8 cellular contexts compared by ENCODE assay signal in the genomic region with DNA sequence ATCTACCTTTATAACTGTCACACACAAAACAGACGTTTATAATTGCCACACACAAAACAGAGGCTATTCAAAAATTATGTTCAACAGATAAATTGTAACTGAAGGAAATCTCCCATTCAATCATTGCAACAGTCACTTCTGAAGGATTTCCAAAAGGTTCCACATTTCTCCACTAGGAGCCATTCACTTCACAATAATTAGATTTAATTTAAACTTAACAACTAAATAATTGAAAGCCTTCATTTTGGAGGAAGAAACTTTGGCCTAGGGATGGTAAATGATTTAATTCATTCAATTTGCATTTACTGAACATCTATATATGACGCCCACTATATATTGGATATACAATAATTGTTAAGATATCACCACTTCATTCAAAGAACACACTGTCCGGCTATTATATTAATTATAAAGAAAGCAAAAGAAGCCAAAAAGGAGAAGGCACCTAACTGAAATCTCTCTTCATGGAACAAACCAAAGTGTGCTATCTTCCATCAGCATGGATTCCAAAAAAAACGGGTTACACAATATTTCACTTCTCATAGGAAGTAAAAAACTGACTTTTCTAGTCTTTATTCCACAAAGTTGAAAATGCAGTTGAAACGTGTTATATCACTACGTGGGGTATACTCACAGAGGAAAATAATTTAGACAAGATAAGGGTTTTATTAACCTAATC. TPM values are rescaled to one million over a fixed set of nuclear protein-coding genes. Genes with fewer than 3 reads are reported as not detected.
A peak's percentile ranks its signal among the peaks of the same experiment; 100 is the strongest.
DNase-seq lines count a peak whose midpoint lies in the region; ATAC-seq and TF ChIP-seq lines count a peak whose summit lies in the region.

No MANE protein-coding gene starts in this region.

- peak overlapping the region; percentile 69 to 77 for H3K4me3 ChIP-seq in right atrium auricular region
- peak overlapping the region; percentile 88 for H3K4me3 ChIP-seq in RWPE2 (ENCODE audit: severe bottlenecking)
- peak overlapping the region; percentile 75 for H3K4me3 ChIP-seq in fibroblast of villous mesenchyme (ENCODE audit: low read depth, low read length)
- H3K4me3 ChIP-seq in upper lobe of right lung = peak overlapping the region; percentile 72

- H3K36me3 ChIP-seq in right atrium auricular region = peaks cover 12% of the 10 kb centered on the region
- peaks cover 38% of the 10 kb centered on the region for H3K36me3 ChIP-seq in RWPE2 (ENCODE audit: low read depth)
- H3K36me3 ChIP-seq in upper lobe of right lung = peaks cover 11% of the 10 kb centered on the region

- TF ChIP-seq CTCF in right atrium auricular region (IDR thresholded peaks at IDR 0.05) (no peak), RWPE2 (IDR thresholded peaks at IDR 0.05; ENCODE audit: poor library complexity, severe bottlenecking) (no peak), fibroblast of villous mesenchyme (IDR thresholded peaks at IDR 0.05; ENCODE audit: insufficient read depth, low read depth, low read length) (no peak), upper lobe of right lung (IDR thresholded peaks at IDR 0.05) (peak; percentile 8)

- ATAC-seq in Right ventricle myocardium inferior (no peak), RWPE2 (ENCODE audit: low read depth) (no peak), upper lobe of right lung (no peak), GM18519 (IDR thresholded peaks at IDR 0.05; ENCODE audit: low FRiP score, unreplicated experiment) (no peak)

- no peaks in the 10 kb centered on the region for H3K27me3 ChIP-seq in right atrium auricular region
- H3K27me3 ChIP-seq in RWPE2 (ENCODE audit: insufficient read depth, poor library complexity, severe bottlenecking) = no peaks in the 10 kb centered on the region
- no peaks in the 10 kb centered on the region for H3K27me3 ChIP-seq in upper lobe of right lung

- DNase-seq in right atrium auricular region (ENCODE audit: low spot score) (no peak), Right ventricle myocardium inferior (ENCODE audit: missing footprints) (no peak), RWPE2 (ENCODE audit: low spot score) (no peak), fibroblast of villous mesenchyme (ENCODE audit: low read depth) (no peak), upper lobe of right lung (no peak), COLO829 (ENCODE audit: low spot score) (no peak), NCI-H2196 (lab: John Stamatoyannopoulos, UW; ENCODE audit: unreplicated experiment) (no peak)

- H3K4me1 ChIP-seq in right atrium auricular region = peaks cover 0 to 20% of the 10 kb centered on the region in 2 donors
- peaks cover 10% of the 10 kb centered on the region for H3K4me1 ChIP-seq in RWPE2 (ENCODE audit: insufficient read depth, poor library complexity, severe bottlenecking)
- peaks cover 23% of the 10 kb centered on the region for H3K4me1 ChIP-seq in upper lobe of right lung

- H3K27ac ChIP-seq in right atrium auricular region (peak overlapping the region; percentile 88 to 91), RWPE2 (ENCODE audit: poor library complexity, severe bottlenecking) (peak overlapping the region; percentile 78), upper lobe of right lung (no peak overlapping the region)

- H3K9me3 ChIP-seq in right atrium auricular region (no peaks in the 10 kb centered on the region), RWPE2 (ENCODE audit: severe bottlenecking) (no peaks in the 10 kb centered on the region), upper lobe of right lung (no peaks in the 10 kb centered on the region)

- intact Hi-C loops in Right ventricle myocardium inferior (cut with DNase I) (loop anchor here (5.0 kb wide), 1 partner anchor 46 kb away; a partner anchor contains a TSS), upper lobe of right lung (cut with DNase I) (no loop called here)

RNA-seq across cellular contexts. Expression of a gene that starts 1.7 kb away (rescaled TPM):
- total RNA-seq in right atrium auricular region (10 to 100 TPM; 59.5 to 80.3 TPM), Right ventricle myocardium inferior (98.2 TPM), fibroblast of villous mesenchyme (30.6 and 51.8 TPM in 2 replicates), upper lobe of right lung (45.9 TPM)

RNA-seq across cellular contexts. Expression of a gene that starts 47.0 kb away (rescaled TPM):
- total RNA-seq in right atrium auricular region (under 1 TPM; 0.28 to 0.56 TPM), Right ventricle myocardium inferior (0.27 TPM), fibroblast of villous mesenchyme (0.86 and 0.97 TPM in 2 replicates), upper lobe of right lung (0.41 TPM)

RNA-seq across cellular contexts. Expression of a gene that starts 47.1 kb away (rescaled TPM):
- 10 to 100 TPM; 46.5 to 55.9 TPM for total RNA-seq in right atrium auricular region
- 54.6 TPM for total RNA-seq in Right ventricle myocardium inferior
- total RNA-seq in fibroblast of villous mesenchyme = 265 and 276 TPM in 2 replicates
- total RNA-seq in upper lobe of right lung = 101 TPM
